ENCODE assay signal across 31 cellular contexts in the genomic region with DNA sequence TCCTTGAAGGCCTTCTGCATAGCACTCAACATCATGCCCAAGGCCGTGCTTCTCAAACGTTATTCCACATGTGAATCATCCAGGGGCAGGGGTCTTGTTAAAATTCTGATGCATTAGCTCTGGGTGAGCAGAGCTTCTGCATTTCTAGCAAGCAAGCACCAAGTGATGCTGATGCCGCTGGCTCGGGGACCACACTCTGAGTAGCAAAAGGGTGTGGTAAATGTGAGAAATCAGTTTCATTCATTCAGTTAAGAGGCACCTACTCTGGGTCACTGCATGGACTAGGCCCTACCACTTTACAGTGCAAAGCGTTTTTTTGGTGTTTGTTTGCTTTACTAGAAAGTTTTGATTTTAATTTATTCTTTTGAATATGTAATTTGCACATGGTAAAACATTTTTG. TPM values are rescaled to one million over a fixed set of nuclear protein-coding genes. Genes with fewer than 3 reads are reported as not detected.
"Had no signal": no experiment of that assay in that cellular context is flagged by ENCODE, and none has a peak within 500 bp of the region (broad histone marks: within the 10 kb centered on the region; RNA-seq: fewer than 3 reads in every experiment).

No MANE protein-coding gene starts in this region.

- H3K9me3 ChIP-seq: ascending aorta, breast epithelium, colonic mucosa, esophagus squamous epithelium, gastroesophageal sphincter, heart right ventricle had no signal

- H3K4me1 ChIP-seq: ascending aorta, breast epithelium, colonic mucosa, gastroesophageal sphincter, heart right ventricle had no signal

- H3K36me3 Mint-ChIP-seq: activated naive CD8-positive, alpha-beta T cell treated with anti-CD3 and anti-CD28 coated beads, Interleukin-2, amount 10 ng/mL, durations not matched to agents 7 days and 5 days; brain had no signal

- H3K4me3 Mint-ChIP-seq: activated CD4-positive, alpha-beta T cell treated with anti-CD3 and anti-CD28 coated beads for 36 hours; activated CD4-positive, alpha-beta T cell treated with anti-CD3 and anti-CD28 coated beads, Interleukin-2, amount 10 ng/mL, durations not matched to agents 24 days and 14 days; activated CD8-positive, alpha-beta T cell treated with anti-CD3 and anti-CD28 coated beads for 36 hours; activated naive CD8-positive, alpha-beta T cell treated with anti-CD3 and anti-CD28 coated beads, Interleukin-2, amount 10 ng/mL, durations not matched to agents 7 days and 5 days; activated T-cell treated with anti-CD3 and anti-CD28 coated beads, Interleukin-2, amount 50 U/mL, for 4 hours; activated T-helper 17 cell treated with anti-CD3 and anti-CD28 coated beads, Interleukin-2, amount 50 U/mL, for 72 hours; brain had no signal

- H3K27me3 Mint-ChIP-seq: activated CD4-positive, alpha-beta T cell treated with anti-CD3 and anti-CD28 coated beads for 36 hours had no signal

- H3K27me3 ChIP-seq: ascending aorta, breast epithelium, cardiac muscle cell, colonic mucosa had no signal

- H3K9me3 Mint-ChIP-seq: activated CD4-positive, alpha-beta T cell treated with anti-CD3 and anti-CD28 coated beads, Interleukin-2, amount 10 ng/mL, durations not matched to agents 24 days and 14 days; activated CD8-positive, alpha-beta T cell treated with anti-CD3 and anti-CD28 coated beads for 36 hours; activated naive CD8-positive, alpha-beta T cell treated with anti-CD3 and anti-CD28 coated beads, Interleukin-2, amount 10 ng/mL, durations not matched to agents 7 days and 5 days; activated T-cell treated with anti-CD3 and anti-CD28 coated beads, Interleukin-2, amount 50 U/mL, for 4 hours; activated T-helper 17 cell treated with anti-CD3 and anti-CD28 coated beads, Interleukin-2, amount 50 U/mL, for 72 hours; brain had no signal

- H3K36me3 ChIP-seq: ascending aorta, breast epithelium, cardiac muscle cell, colonic mucosa, esophagus squamous epithelium, gastroesophageal sphincter, heart right ventricle had no signal

- H3K27ac ChIP-seq: ascending aorta, breast epithelium, cardiac muscle cell, colonic mucosa, epithelial cell of prostate, esophagus squamous epithelium, gastroesophageal sphincter, heart right ventricle had no signal

- H3K4me3 ChIP-seq: ascending aorta, breast epithelium, cardiac muscle cell, colonic mucosa, esophagus squamous epithelium, gastroesophageal sphincter, heart right ventricle had no signal

- DNase-seq: activated CD4-positive, alpha-beta T cell treated with anti-CD3 and anti-CD28 coated beads for 36 hours; activated CD4-positive, alpha-beta T cell treated with anti-CD3 and anti-CD28 coated beads, Interleukin-2, amount 10 ng/mL, durations not matched to agents 24 days and 14 days; activated CD4-positive, CD25-positive, alpha-beta regulatory T cell; activated CD4-positive, CD25-positive, alpha-beta regulatory T cell treated with anti-CD3 and anti-CD28 coated beads, Interleukin-2, amount 50 U/mL, for 72 hours; activated CD8-positive, alpha-beta memory T cell treated with anti-CD3 and anti-CD28 coated beads for 24 hours; activated CD8-positive, alpha-beta T cell treated with anti-CD3 and anti-CD28 coated beads for 36 hours; activated naive CD4-positive, alpha-beta T cell treated with anti-CD3 and anti-CD28 coated beads, Interleukin-2, amount 50 U/mL, for 16 hours; activated naive CD8-positive, alpha-beta T cell treated with anti-CD3 and anti-CD28 coated beads, Interleukin-2, amount 10 ng/mL, durations not matched to agents 7 days and 5 days; activated T-cell treated with anti-CD3 and anti-CD28 coated beads, Interleukin-2, amount 50 U/mL, for 4 hours; central memory CD4-positive, alpha-beta T cell; cerebellar nuclear complex; colonic mucosa; effector CD8-positive, alpha-beta T cell; esophagus squamous epithelium; foreskin melanocyte; heart right ventricle; T-helper 2 cell had no signal

- H3K4me1 Mint-ChIP-seq: activated CD4-positive, alpha-beta T cell treated with anti-CD3 and anti-CD28 coated beads, Interleukin-2, amount 10 ng/mL, durations not matched to agents 24 days and 14 days; activated T-helper 17 cell treated with anti-CD3 and anti-CD28 coated beads, Interleukin-2, amount 50 U/mL, for 72 hours had no signal

- H3K27ac Mint-ChIP-seq: activated CD4-positive, alpha-beta T cell treated with anti-CD3 and anti-CD28 coated beads for 36 hours; activated CD4-positive, alpha-beta T cell treated with anti-CD3 and anti-CD28 coated beads, Interleukin-2, amount 10 ng/mL, durations not matched to agents 24 days and 14 days; activated CD8-positive, alpha-beta T cell treated with anti-CD3 and anti-CD28 coated beads for 36 hours; activated naive CD8-positive, alpha-beta T cell treated with anti-CD3 and anti-CD28 coated beads, Interleukin-2, amount 10 ng/mL, durations not matched to agents 7 days and 5 days; activated T-helper 17 cell treated with anti-CD3 and anti-CD28 coated beads, Interleukin-2, amount 50 U/mL, for 72 hours; brain had no signal

RNA-seq across cellular contexts. Expression of gene KRTDAP, which starts 7.2 kb away (rescaled TPM):
- total RNA-seq: activated CD4-positive, alpha-beta T cell treated with anti-CD3 and anti-CD28 coated beads for 36 hours; activated CD4-positive, alpha-beta T cell treated with anti-CD3 and anti-CD28 coated beads, Interleukin-2, amount 10 ng/mL, durations not matched to agents 24 days and 14 days; activated CD8-positive, alpha-beta T cell treated with anti-CD3 and anti-CD28 coated beads for 36 hours; activated naive CD8-positive, alpha-beta T cell treated with anti-CD3 and anti-CD28 coated beads, Interleukin-2, amount 10 ng/mL, durations not matched to agents 7 days and 5 days; activated T-cell treated with anti-CD3 and anti-CD28 coated beads, Interleukin-2, amount 50 U/mL, for 4 hours; activated T-helper 17 cell treated with anti-CD3 and anti-CD28 coated beads, Interleukin-2, amount 50 U/mL, for 72 hours; ascending aorta; breast epithelium; cardiac muscle cell; colonic mucosa; dermis microvascular lymphatic vessel endothelial cell; endothelial cell of umbilical vein; fibroblast of lung; fibroblast of villous mesenchyme; gastroesophageal sphincter; glomerular endothelial cell; heart right ventricle; T-helper 1 cell treated with Interleukin-12 subunit alpha and Interleukin-12 subunit beta and Interleukin-4 antibody, amounts not matched to agents 30 ng/mL and 1 ng/mL, for 36 hours had no signal
- polyA plus RNA-seq: endothelial cell of umbilical vein, fibroblast of lung, heart right ventricle had no signal

RNA-seq across cellular contexts. Expression of gene DMKN, which starts 30.4 kb away (rescaled TPM):
- total RNA-seq: activated CD4-positive, alpha-beta T cell treated with anti-CD3 and anti-CD28 coated beads, Interleukin-2, amount 10 ng/mL, durations not matched to agents 24 days and 14 days; dermis microvascular lymphatic vessel endothelial cell; endothelial cell of umbilical vein; glomerular endothelial cell; T-helper 1 cell treated with Interleukin-12 subunit alpha and Interleukin-12 subunit beta and Interleukin-4 antibody, amounts not matched to agents 30 ng/mL and 1 ng/mL, for 36 hours had no signal
- polyA plus RNA-seq: endothelial cell of umbilical vein had no signal

RNA-seq across cellular contexts. Expression of gene FFAR2, which starts 35.0 kb away (rescaled TPM):
- total RNA-seq: activated CD4-positive, alpha-beta T cell treated with anti-CD3 and anti-CD28 coated beads for 36 hours; activated CD4-positive, alpha-beta T cell treated with anti-CD3 and anti-CD28 coated beads, Interleukin-2, amount 10 ng/mL, durations not matched to agents 24 days and 14 days; activated CD8-positive, alpha-beta T cell treated with anti-CD3 and anti-CD28 coated beads for 36 hours; activated naive CD8-positive, alpha-beta T cell treated with anti-CD3 and anti-CD28 coated beads, Interleukin-2, amount 10 ng/mL, durations not matched to agents 7 days and 5 days; activated T-cell treated with anti-CD3 and anti-CD28 coated beads, Interleukin-2, amount 50 U/mL, for 4 hours; activated T-helper 17 cell treated with anti-CD3 and anti-CD28 coated beads, Interleukin-2, amount 50 U/mL, for 72 hours; ascending aorta; cardiac muscle cell; dermis microvascular lymphatic vessel endothelial cell; endothelial cell of umbilical vein; fibroblast of lung; fibroblast of villous mesenchyme; glomerular endothelial cell; T-helper 1 cell treated with Interleukin-12 subunit alpha and Interleukin-12 subunit beta and Interleukin-4 antibody, amounts not matched to agents 30 ng/mL and 1 ng/mL, for 36 hours had no signal
- polyA plus RNA-seq: cardiac muscle cell, endothelial cell of umbilical vein, fibroblast of lung had no signal

RNA-seq across cellular contexts. Expression of gene SBSN, which starts 45.0 kb away (rescaled TPM):
- total RNA-seq: activated CD4-positive, alpha-beta T cell treated with anti-CD3 and anti-CD28 coated beads for 36 hours; activated CD4-positive, alpha-beta T cell treated with anti-CD3 and anti-CD28 coated beads, Interleukin-2, amount 10 ng/mL, durations not matched to agents 24 days and 14 days; activated CD8-positive, alpha-beta T cell treated with anti-CD3 and anti-CD28 coated beads for 36 hours; activated naive CD8-positive, alpha-beta T cell treated with anti-CD3 and anti-CD28 coated beads, Interleukin-2, amount 10 ng/mL, durations not matched to agents 7 days and 5 days; activated T-cell treated with anti-CD3 and anti-CD28 coated beads, Interleukin-2, amount 50 U/mL, for 4 hours; activated T-helper 17 cell treated with anti-CD3 and anti-CD28 coated beads, Interleukin-2, amount 50 U/mL, for 72 hours; ascending aorta; breast epithelium; colonic mucosa; dermis microvascular lymphatic vessel endothelial cell; endothelial cell of umbilical vein; fibroblast of villous mesenchyme; glomerular endothelial cell; heart right ventricle; T-helper 1 cell treated with Interleukin-12 subunit alpha and Interleukin-12 subunit beta and Interleukin-4 antibody, amounts not matched to agents 30 ng/mL and 1 ng/mL, for 36 hours had no signal
- polyA plus RNA-seq: cardiac muscle cell, endothelial cell of umbilical vein had no signal

RNA-seq across cellular contexts. Expression of gene GAPDHS, which starts 50.2 kb away (rescaled TPM):
- total RNA-seq: activated CD4-positive, alpha-beta T cell treated with anti-CD3 and anti-CD28 coated beads for 36 hours; activated CD4-positive, alpha-beta T cell treated with anti-CD3 and anti-CD28 coated beads, Interleukin-2, amount 10 ng/mL, durations not matched to agents 24 days and 14 days; activated CD8-positive, alpha-beta T cell treated with anti-CD3 and anti-CD28 coated beads for 36 hours; activated naive CD8-positive, alpha-beta T cell treated with anti-CD3 and anti-CD28 coated beads, Interleukin-2, amount 10 ng/mL, durations not matched to agents 7 days and 5 days; activated T-cell treated with anti-CD3 and anti-CD28 coated beads, Interleukin-2, amount 50 U/mL, for 4 hours; activated T-helper 17 cell treated with anti-CD3 and anti-CD28 coated beads, Interleukin-2, amount 50 U/mL, for 72 hours; ascending aorta; breast epithelium; cardiac muscle cell; colonic mucosa; dermis microvascular lymphatic vessel endothelial cell; endothelial cell of umbilical vein; esophagus squamous epithelium; fibroblast of lung; fibroblast of villous mesenchyme; gastroesophageal sphincter; glomerular endothelial cell; heart right ventricle; T-helper 1 cell treated with Interleukin-12 subunit alpha and Interleukin-12 subunit beta and Interleukin-4 antibody, amounts not matched to agents 30 ng/mL and 1 ng/mL, for 36 hours had no signal
- polyA plus RNA-seq: cardiac muscle cell, endothelial cell of umbilical vein, esophagus, fibroblast of lung, heart right ventricle had no signal
